In genomic region chr5:75510417-75510835, GRCh38 we compare ENCODE assay signal across 8 cellular contexts. TPM values are rescaled to one million over a fixed set of nuclear protein-coding genes. Genes with fewer than 3 reads are reported as not detected.
DNase-seq lines count a peak whose midpoint lies in the region; ATAC-seq and TF ChIP-seq lines count a peak whose summit lies in the region.

No MANE protein-coding gene starts in this region.

- peak overlapping the region; percentile 78 for H3K14ac ChIP-seq in trophoblast cell (ENCODE audit: low read length)

- H2AFZ ChIP-seq in trophoblast cell (ENCODE audit: insufficient read depth, low read length, poor library complexity), result peak overlapping the region; percentile 82

- no peak overlapping the region for H2BK5ac ChIP-seq in trophoblast cell (ENCODE audit: low read depth, low read length, poor library complexity)

- peak overlapping the region; percentile 99 for H3K4me3 ChIP-seq in trophoblast cell (ENCODE audit: low read depth, low read length)

- no peak overlapping the region for H3K18ac ChIP-seq in trophoblast cell (ENCODE audit: low read length)

- no peak for TF ChIP-seq CTCF in glutamatergic neuron (IDR thresholded peaks at IDR 0.05; ENCODE audit: partially characterized antibody, unreplicated experiment)

- no peaks in the 10 kb centered on the region for H3K9me3 ChIP-seq in trophoblast cell (ENCODE audit: insufficient read depth, low read depth, low read length)

- H3K4me2 ChIP-seq in trophoblast cell (ENCODE audit: low read length), result peak overlapping the region; percentile 99

- peaks cover 7% of the 10 kb centered on the region for H3K79me1 ChIP-seq in trophoblast cell (ENCODE audit: low read length)

- no peak overlapping the region for H4K12ac ChIP-seq in trophoblast cell (ENCODE audit: low read depth, low read length)

- H3K27ac Mint-ChIP-seq in activated CD4-positive, alpha-beta memory T cell treated with anti-CD3 and anti-CD28 coated beads for 36 hours, result peak overlapping the region; percentile 96
- peak overlapping the region; percentile 84 for H3K27ac Mint-ChIP-seq in glutamatergic neuron (ENCODE audit: unreplicated experiment)

- H3K27ac ChIP-seq in trophoblast cell (ENCODE audit: low read depth, low read length), result no peak overlapping the region

- H3K79me2 ChIP-seq in trophoblast cell (ENCODE audit: control insufficient read depth, insufficient read depth, low read length, poor library complexity), result peaks cover 10% of the 10 kb centered on the region

- no peaks in the 10 kb centered on the region for H3K27me3 ChIP-seq in trophoblast cell (ENCODE audit: insufficient read depth, low read length)

- H3K9ac ChIP-seq in trophoblast cell (ENCODE audit: low read length), result peak overlapping the region; percentile 77

- POLR2A ChIA-PET in activated CD4-positive, alpha-beta memory T cell treated with anti-CD3 and anti-CD28 coated beads for 36 hours (lab: Charles Lee), result interaction anchor here (1.1 to 2.1 kb wide), 2 partner anchors 57 to 167 kb away, joined by 3 to 11 read pairs; no protein-coding TSS in a partner anchor

- DNase-seq in NCI-H748 treated with DMSO at 0.1 percent for 48 hours (lab: John Stamatoyannopoulos, UW) (peak; percentile 28), NCI-H748 (lab: John Stamatoyannopoulos, UW; ENCODE audit: unreplicated experiment) (no peak), glutamatergic neuron (no peak), trophoblast cell (peak; percentile 42 to 55), NCI-H82 (lab: John Stamatoyannopoulos, UW) (no peak), NCI-H1105 (lab: John Stamatoyannopoulos, UW) (no peak)
- DNase-seq in activated CD4-positive, alpha-beta memory T cell treated with anti-CD3 and anti-CD28 coated beads for 36 hours, result no peak

- H3K23ac ChIP-seq in trophoblast cell (ENCODE audit: low read length), result no peak overlapping the region

- H4K8ac ChIP-seq in trophoblast cell (ENCODE audit: low read depth, low read length), result no peak overlapping the region

- no peak overlapping the region for H2BK12ac ChIP-seq in trophoblast cell (ENCODE audit: low read length)

- H3K9me3 Mint-ChIP-seq in activated CD4-positive, alpha-beta memory T cell treated with anti-CD3 and anti-CD28 coated beads for 36 hours, result no peaks in the 10 kb centered on the region
- H3K9me3 Mint-ChIP-seq in glutamatergic neuron (ENCODE audit: unreplicated experiment), result peaks cover 11% of the 10 kb centered on the region

- peaks cover 53% of the 10 kb centered on the region for H3K4me1 Mint-ChIP-seq in activated CD4-positive, alpha-beta memory T cell treated with anti-CD3 and anti-CD28 coated beads for 36 hours (ENCODE audit: low read depth)
- H3K4me1 Mint-ChIP-seq in glutamatergic neuron (ENCODE audit: low read depth, unreplicated experiment), result peaks cover 19% of the 10 kb centered on the region

- peaks cover 7% of the 10 kb centered on the region for H3K36me3 Mint-ChIP-seq in activated CD4-positive, alpha-beta memory T cell treated with anti-CD3 and anti-CD28 coated beads for 36 hours
- no peaks in the 10 kb centered on the region for H3K36me3 Mint-ChIP-seq in glutamatergic neuron (ENCODE audit: unreplicated experiment)

- H2BK120ac ChIP-seq in trophoblast cell (ENCODE audit: insufficient read depth, low read length, poor library complexity), result no peak overlapping the region

- H3K27me3 Mint-ChIP-seq in activated CD4-positive, alpha-beta memory T cell treated with anti-CD3 and anti-CD28 coated beads for 36 hours, result no peaks in the 10 kb centered on the region
- peaks cover 8% of the 10 kb centered on the region for H3K27me3 Mint-ChIP-seq in glutamatergic neuron (ENCODE audit: unreplicated experiment)

- H3K36me3 ChIP-seq in trophoblast cell (ENCODE audit: control insufficient read depth in 1 of 2, insufficient read depth in 2 of 2, low read length in 2 of 2), result no peaks in the 10 kb centered on the region

- no CpG with 5 or more reads among the region's 15 CpGs for WGBS in trophoblast cell (ENCODE audit: extremely low coverage, insufficient coverage, insufficient read length)

- H3K4ac ChIP-seq in trophoblast cell (ENCODE audit: low read depth, low read length), result peak overlapping the region; percentile 81

- intact Hi-C loops in activated CD4-positive, alpha-beta memory T cell treated with anti-CD3 and anti-CD28 coated beads for 36 hours (cut with micrococcal nuclease), result loop anchor here (2.0 to 5.0 kb wide), 6 partner anchors 14 to 744 kb away; partner anchors contain the start of genes GCNT4, GFM2 and NSA2

- H4K91ac ChIP-seq in trophoblast cell (ENCODE audit: low read depth, low read length), result no peak overlapping the region

- no peak overlapping the region for H2AK5ac ChIP-seq in trophoblast cell (ENCODE audit: low read length)

- H3K4me3 Mint-ChIP-seq in activated CD4-positive, alpha-beta memory T cell treated with anti-CD3 and anti-CD28 coated beads for 36 hours, result peak overlapping the region; percentile 98
- H3K4me3 Mint-ChIP-seq in glutamatergic neuron (ENCODE audit: unreplicated experiment), result peak overlapping the region; percentile 99

- H3K4me1 ChIP-seq in trophoblast cell (ENCODE audit: control insufficient read depth in 1 of 2, insufficient read depth in 2 of 2, low read length in 2 of 2), result peaks cover 0 to 2% of the 10 kb centered on the region in 2 experiments

- CTCF ChIA-PET in activated CD4-positive, alpha-beta memory T cell treated with anti-CD3 and anti-CD28 coated beads for 36 hours (lab: Charles Lee), result interaction anchor here (1.5 to 1.7 kb wide), 2 partner anchors 159 to 460 kb away, joined by 4 to 5 read pairs; no protein-coding TSS in a partner anchor

- ATAC-seq in HG03097 (IDR thresholded peaks at IDR 0.05; ENCODE audit: low FRiP score, unreplicated experiment), result peak; percentile 6

RNA-seq across cellular contexts. Expression of gene CERT1, which starts 1.0 kb away (rescaled TPM):
- 10 to 100 TPM; 32.3 to 34.4 TPM for total RNA-seq in activated CD4-positive, alpha-beta memory T cell treated with anti-CD3 and anti-CD28 coated beads for 36 hours
- 45.4 TPM for total RNA-seq in glutamatergic neuron (ENCODE audit: unreplicated experiment)
- 20.3 and 20.5 TPM in 2 replicates for polyA plus RNA-seq in trophoblast cell (2013)

RNA-seq across cellular contexts. Expression of gene POLK, which starts 1.3 kb away (rescaled TPM):
- total RNA-seq in activated CD4-positive, alpha-beta memory T cell treated with anti-CD3 and anti-CD28 coated beads for 36 hours, result 10 to 100 TPM; 33.9 to 36.5 TPM
- 28.9 TPM for total RNA-seq in glutamatergic neuron (ENCODE audit: unreplicated experiment)
- 6.5 and 7.2 TPM in 2 replicates for polyA plus RNA-seq in trophoblast cell (2013)

Comparison
In these comparisons a context has a peak if more than half of its experiments do, and no peak if none do; other contexts are left out.
1. DNase-seq: peak in NCI-H748 treated with DMSO at 0.1 percent for 48 hours (single experiment) and trophoblast cell (2 of 2); none in NCI-H748 (single experiment), activated CD4-positive, alpha-beta memory T cell treated with anti-CD3 and anti-CD28 coated beads for 36 hours (single experiment), glutamatergic neuron (single experiment), NCI-H82 (single experiment) and NCI-H1105 (single experiment).